ENCODE assay signal across 21 cellular contexts in the genomic region with DNA sequence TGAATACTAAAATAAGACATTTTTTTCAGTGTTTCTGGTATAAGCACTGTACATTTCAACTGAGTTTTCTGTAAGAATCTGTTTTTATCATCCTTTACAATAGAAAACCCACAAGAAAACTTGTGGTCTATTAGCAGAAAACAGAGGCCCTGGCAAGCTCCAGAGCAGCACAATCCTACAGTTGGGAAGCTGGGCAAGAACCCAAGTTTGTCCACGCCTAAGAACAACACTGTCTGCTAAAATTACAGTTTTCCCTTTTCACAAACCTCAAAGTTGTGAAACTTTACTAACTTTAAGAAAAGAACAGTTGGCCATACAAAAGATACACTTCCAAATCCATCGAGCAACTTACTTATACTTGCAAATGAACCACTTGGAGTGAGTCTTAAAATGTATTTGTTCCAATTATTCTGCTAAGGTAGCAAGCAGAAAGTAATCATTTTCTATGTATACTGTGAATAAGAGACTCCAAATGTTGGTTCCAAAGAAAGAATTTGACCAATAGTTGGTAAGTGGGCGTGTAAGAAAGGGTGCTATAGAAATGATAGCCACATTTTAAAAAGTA.
DNase-seq lines count a peak whose midpoint lies in the region; ATAC-seq and TF ChIP-seq lines count a peak whose summit lies in the region.
"Had no signal": no experiment of that assay in that cellular context is flagged by ENCODE, and none has a peak within 500 bp of the region (broad histone marks: within the 10 kb centered on the region; RNA-seq: fewer than 3 reads in every experiment).

No MANE protein-coding gene starts in this region.

- H2BK15ac ChIP-seq in mesenchymal stem cell (ENCODE audit: low read depth, poor library complexity, severe bottlenecking), result no peak overlapping the region

- intact Hi-C loops in Right ventricle myocardium inferior (cut with DNase I), result no loop called here
- intact Hi-C loops in Right ventricle myocardium superior (cut with DNase I), result no loop called here
- intact Hi-C loops in psoas muscle (cut with DNase I), result no loop called here
- intact Hi-C loops in sigmoid colon (cut with DNase I), result no loop called here

- H3K14ac ChIP-seq in mesenchymal stem cell (ENCODE audit: low read length in 2 of 2), result no peak overlapping the region

- no peak overlapping the region for H3K9ac ChIP-seq in mesenchymal stem cell (ENCODE audit: low read length)

- H2BK120ac ChIP-seq in mesenchymal stem cell (ENCODE audit: low read depth, low read length), result no peak overlapping the region

- ATAC-seq in Right ventricle myocardium inferior, result no peak
- no peak for ATAC-seq in Right ventricle myocardium superior (ENCODE audit: poor library complexity)
- ATAC-seq in psoas muscle, result no peak
- ATAC-seq: left lobe of liver, T-cell had no signal

- H3K36me3 ChIP-seq in mesenchymal stem cell (ENCODE audit: control insufficient read depth in 1 of 2, insufficient read depth in 2 of 2, low read depth in 1 of 2, low read length in 2 of 2) (no peaks in the 10 kb centered on the region), psoas muscle (ENCODE audit: insufficient read depth in 1 of 2, low read depth in 1 of 2) (no peaks in the 10 kb centered on the region), sigmoid colon (no peaks in the 10 kb centered on the region)

- H2BK12ac ChIP-seq in mesenchymal stem cell (ENCODE audit: low read length in 2 of 2), result no peak overlapping the region

- H2AFZ ChIP-seq in mesenchymal stem cell (ENCODE audit: low read depth, low read length), result no peak overlapping the region

- TF ChIP-seq CTCF in psoas muscle (IDR thresholded peaks at IDR 0.05) (no peak), sigmoid colon (IDR thresholded peaks at IDR 0.05) (no peak)

- H3K9me3 ChIP-seq in mesenchymal stem cell (ENCODE audit: control insufficient read depth, low read length) (peaks cover 8% of the 10 kb centered on the region), psoas muscle (no peaks in the 10 kb centered on the region), sigmoid colon (peaks cover 0 to 2% (median 0%) of the 10 kb centered on the region in 4 donors)

- H3K4me1 ChIP-seq in mesenchymal stem cell (ENCODE audit: control insufficient read depth, insufficient read depth, low read depth, low read length), result no peaks in the 10 kb centered on the region
- H3K4me1 ChIP-seq in psoas muscle, result no peaks in the 10 kb centered on the region
- no peaks in the 10 kb centered on the region for H3K4me1 ChIP-seq in sigmoid colon

- TF ChIP-seq POLR2A in sigmoid colon (IDR thresholded peaks at IDR 0.05), result no peak

- no peak overlapping the region for H3K4ac ChIP-seq in mesenchymal stem cell (ENCODE audit: low read depth in 1 of 2, low read length in 2 of 2)

- no peak overlapping the region for H2AK5ac ChIP-seq in mesenchymal stem cell (ENCODE audit: low read length, severe bottlenecking)

- no peaks in the 10 kb centered on the region for H3K79me1 ChIP-seq in mesenchymal stem cell (replicated peaks; ENCODE audit: low read length, poor library complexity, severe bottlenecking)

- TF ChIP-seq EP300 in sigmoid colon (IDR thresholded peaks at IDR 0.05), result no peak

- no peak overlapping the region for H3K18ac ChIP-seq in mesenchymal stem cell (ENCODE audit: low read depth in 1 of 2, low read length in 2 of 2)

- H3K4me2 ChIP-seq in mesenchymal stem cell (ENCODE audit: low read length, poor library complexity, severe bottlenecking), result no peak overlapping the region

- no peak overlapping the region for H4K8ac ChIP-seq in mesenchymal stem cell (ENCODE audit: low read length)

- WGBS in mesenchymal stem cell, result 98% methylated on average over 2 of the region's 3 CpGs
- WGBS in psoas muscle, 3 donors, result 58 to 64% (median 62%) methylated on average over 3 of the region's 3 CpGs
- WGBS in sigmoid colon, 2 donors, result 62 to 76% methylated on average over 3 of the region's 3 CpGs

- H4K91ac ChIP-seq in mesenchymal stem cell (ENCODE audit: low read length), result no peak overlapping the region

- H3K27me3 ChIP-seq in mesenchymal stem cell (ENCODE audit: control insufficient read depth in 1 of 2, insufficient read depth in 1 of 2, low read length in 2 of 2), result no peaks in the 10 kb centered on the region
- no peaks in the 10 kb centered on the region for H3K27me3 ChIP-seq in psoas muscle (ENCODE audit: insufficient read depth in 3 of 3, low read length in 2 of 3)
- H3K27me3 ChIP-seq in sigmoid colon, result no peaks in the 10 kb centered on the region

- H3K4me3 ChIP-seq in mesenchymal stem cell (ENCODE audit: insufficient read depth in 1 of 2, low read depth in 1 of 2, low read length in 2 of 2) (no peak overlapping the region), psoas muscle (no peak overlapping the region), sigmoid colon (no peak overlapping the region)
- H3K4me3 ChIP-seq: skin epidermis had no signal

- DNase-seq in Right ventricle myocardium inferior (ENCODE audit: missing footprints), result peak; percentile 49
- no peak for DNase-seq in Right ventricle myocardium superior
- peak; percentile 8 for DNase-seq in cerebellar cortex (ENCODE audit: low spot score)
- peak; percentile 1 for DNase-seq in mesenchymal stem cell
- DNase-seq in psoas muscle, result no peak
- no peak for DNase-seq in activated CD4-positive, alpha-beta T cell treated with anti-CD3 and anti-CD28 coated beads for 4 hours
- no peak for DNase-seq in cortex of kidney (lab: John Stamatoyannopoulos, UW)
- no peak for DNase-seq in sigmoid colon
- DNase-seq: activated CD4-positive, alpha-beta T cell treated with anti-CD3 and anti-CD28 coated beads, Interleukin-2, amount 50 U/mL, for 48 hours; activated naive CD4-positive, alpha-beta T cell treated with Interleukin-2 at 50 U/mL for 16 hours; CD4-positive, alpha-beta memory T cell; DMS79; H7; NCI-H1105; NCI-H524 treated with DMSO at 0.1 percent for 48 hours; SHP77; stimulated activated CD4-positive, alpha-beta T cell treated with anti-CD3 and anti-CD28 coated beads, Interleukin-4, amount 100 ng/mL, for 24 hours; T-cell had no signal

- H2BK5ac ChIP-seq in mesenchymal stem cell (ENCODE audit: low read depth, low read length, poor library complexity, severe bottlenecking), result no peak overlapping the region

- H3K27ac ChIP-seq in mesenchymal stem cell (ENCODE audit: low read length, poor library complexity, severe bottlenecking) (no peak overlapping the region), psoas muscle (no peak overlapping the region), sigmoid colon (no peak overlapping the region)
- H3K27ac ChIP-seq: HL-60, skin epidermis had no signal

- no peak overlapping the region for H3K23ac ChIP-seq in mesenchymal stem cell (ENCODE audit: low read length in 2 of 2)

Comparison
In these comparisons a context has a peak if more than half of its experiments do, and no peak if none do; other contexts are left out.
1. DNase-seq: peak in Right ventricle myocardium inferior (single experiment), cerebellar cortex (single experiment) and mesenchymal stem cell (single experiment); none in Right ventricle myocardium superior (single experiment), psoas muscle (0 of 2), activated CD4-positive, alpha-beta T cell treated with anti-CD3 and anti-CD28 coated beads for 4 hours (0 of 2), cortex of kidney (single experiment) and sigmoid colon (single experiment).